1 cellular context compared by ENCODE assay signal in the genomic region with DNA sequence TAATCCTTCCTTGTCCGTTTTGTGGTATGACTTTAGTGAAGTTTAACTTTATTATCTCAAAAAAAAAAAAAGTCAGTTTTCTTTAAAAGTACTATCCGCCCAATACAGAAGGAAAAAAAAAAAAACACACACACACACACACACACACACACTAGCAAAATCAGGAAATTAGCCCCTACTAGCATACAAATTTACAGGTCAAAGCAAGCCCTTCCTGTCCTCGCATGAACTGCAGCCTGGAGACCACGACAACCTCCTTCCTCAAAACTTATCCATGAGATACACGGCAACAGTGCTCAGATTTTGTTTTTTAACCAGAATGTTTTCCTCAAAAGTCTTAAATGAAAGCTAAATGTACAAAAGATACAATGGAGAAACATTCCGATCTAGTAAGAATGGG.
TF ChIP-seq lines count a peak whose summit lies in the region.

No MANE protein-coding gene starts in this region.

TF ChIP-seq in GM23338, 12 proteins besides CTCF, POLR2A, EP300 and RAD21 (continued from another document):
- TF ChIP-seq, protein P1, sequence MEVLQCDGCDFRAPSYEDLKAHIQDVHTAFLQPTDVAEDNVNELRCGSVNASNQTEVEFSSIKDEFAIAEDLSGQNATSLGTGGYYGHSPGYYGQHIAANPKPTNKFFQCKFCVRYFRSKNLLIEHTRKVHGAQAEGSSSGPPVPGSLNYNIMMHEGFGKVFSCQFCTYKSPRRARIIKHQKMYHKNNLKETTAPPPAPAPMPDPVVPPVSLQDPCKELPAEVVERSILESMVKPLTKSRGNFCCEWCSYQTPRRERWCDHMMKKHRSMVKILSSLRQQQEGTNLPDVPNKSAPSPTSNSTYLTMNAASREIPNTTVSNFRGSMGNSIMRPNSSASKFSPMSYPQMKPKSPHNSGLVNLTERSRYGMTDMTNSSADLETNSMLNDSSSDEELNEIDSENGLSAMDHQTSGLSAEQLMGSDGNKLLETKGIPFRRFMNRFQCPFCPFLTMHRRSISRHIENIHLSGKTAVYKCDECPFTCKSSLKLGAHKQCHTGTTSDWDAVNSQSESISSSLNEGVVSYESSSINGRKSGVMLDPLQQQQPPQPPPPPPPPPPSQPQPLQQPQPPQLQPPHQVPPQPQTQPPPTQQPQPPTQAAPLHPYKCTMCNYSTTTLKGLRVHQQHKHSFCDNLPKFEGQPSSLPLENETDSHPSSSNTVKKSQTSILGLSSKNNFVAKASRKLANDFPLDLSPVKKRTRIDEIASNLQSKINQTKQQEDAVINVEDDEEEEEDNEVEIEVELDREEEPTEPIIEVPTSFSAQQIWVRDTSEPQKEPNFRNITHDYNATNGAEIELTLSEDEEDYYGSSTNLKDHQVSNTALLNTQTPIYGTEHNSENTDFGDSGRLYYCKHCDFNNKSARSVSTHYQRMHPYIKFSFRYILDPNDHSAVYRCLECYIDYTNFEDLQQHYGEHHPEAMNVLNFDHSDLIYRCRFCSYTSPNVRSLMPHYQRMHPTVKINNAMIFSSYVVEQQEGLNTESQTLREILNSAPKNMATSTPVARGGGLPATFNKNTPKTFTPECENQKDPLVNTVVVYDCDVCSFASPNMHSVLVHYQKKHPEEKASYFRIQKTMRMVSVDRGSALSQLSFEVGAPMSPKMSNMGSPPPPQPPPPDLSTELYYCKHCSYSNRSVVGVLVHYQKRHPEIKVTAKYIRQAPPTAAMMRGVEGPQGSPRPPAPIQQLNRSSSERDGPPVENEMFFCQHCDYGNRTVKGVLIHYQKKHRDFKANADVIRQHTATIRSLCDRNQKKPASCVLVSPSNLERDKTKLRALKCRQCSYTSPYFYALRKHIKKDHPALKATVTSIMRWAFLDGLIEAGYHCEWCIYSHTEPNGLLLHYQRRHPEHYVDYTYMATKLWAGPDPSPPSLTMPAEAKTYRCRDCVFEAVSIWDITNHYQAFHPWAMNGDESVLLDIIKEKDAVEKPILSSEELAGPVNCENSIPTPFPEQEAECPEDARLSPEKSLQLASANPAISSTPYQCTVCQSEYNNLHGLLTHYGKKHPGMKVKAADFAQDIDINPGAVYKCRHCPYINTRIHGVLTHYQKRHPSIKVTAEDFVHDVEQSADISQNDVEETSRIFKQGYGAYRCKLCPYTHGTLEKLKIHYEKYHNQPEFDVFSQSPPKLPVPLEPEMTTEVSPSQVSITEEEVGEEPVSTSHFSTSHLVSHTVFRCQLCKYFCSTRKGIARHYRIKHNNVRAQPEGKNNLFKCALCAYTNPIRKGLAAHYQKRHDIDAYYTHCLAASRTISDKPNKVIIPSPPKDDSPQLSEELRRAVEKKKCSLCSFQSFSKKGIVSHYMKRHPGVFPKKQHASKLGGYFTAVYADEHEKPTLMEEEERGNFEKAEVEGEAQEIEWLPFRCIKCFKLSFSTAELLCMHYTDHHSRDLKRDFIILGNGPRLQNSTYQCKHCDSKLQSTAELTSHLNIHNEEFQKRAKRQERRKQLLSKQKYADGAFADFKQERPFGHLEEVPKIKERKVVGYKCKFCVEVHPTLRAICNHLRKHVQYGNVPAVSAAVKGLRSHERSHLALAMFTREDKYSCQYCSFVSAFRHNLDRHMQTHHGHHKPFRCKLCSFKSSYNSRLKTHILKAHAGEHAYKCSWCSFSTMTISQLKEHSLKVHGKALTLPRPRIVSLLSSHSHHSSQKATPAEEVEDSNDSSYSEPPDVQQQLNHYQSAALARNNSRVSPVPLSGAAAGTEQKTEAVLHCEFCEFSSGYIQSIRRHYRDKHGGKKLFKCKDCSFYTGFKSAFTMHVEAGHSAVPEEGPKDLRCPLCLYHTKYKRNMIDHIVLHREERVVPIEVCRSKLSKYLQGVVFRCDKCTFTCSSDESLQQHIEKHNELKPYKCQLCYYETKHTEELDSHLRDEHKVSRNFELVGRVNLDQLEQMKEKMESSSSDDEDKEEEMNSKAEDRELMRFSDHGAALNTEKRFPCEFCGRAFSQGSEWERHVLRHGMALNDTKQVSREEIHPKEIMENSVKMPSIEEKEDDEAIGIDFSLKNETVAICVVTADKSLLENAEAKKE (CRISPR knock-in tag; IDR thresholded peaks at IDR 0.05), result no peak
- TF ChIP-seq ZNF331 (CRISPR knock-in tag; IDR thresholded peaks at IDR 0.05; ENCODE audit: low read depth), result no peak
